Comparison of ENCODE assay signal across 9 cellular contexts in genomic region chr5:157860898-157861894, GRCh38. TPM values are rescaled to one million over a fixed set of nuclear protein-coding genes. Genes with fewer than 3 reads are reported as not detected.
DNase-seq lines count a peak whose midpoint lies in the region; ATAC-seq, FAIRE-seq and TF ChIP-seq lines count a peak whose summit lies in the region.
"Had no signal": no experiment of that assay in that cellular context is flagged by ENCODE, and none has a peak within 500 bp of the region (broad histone marks: within the 10 kb centered on the region; RNA-seq: fewer than 3 reads in every experiment).

No MANE protein-coding gene starts in this region.

- H3K9ac ChIP-seq in kidney (ENCODE audit: low read length in 2 of 2) = no peak overlapping the region

- intact Hi-C loops in kidney (cut with DNase I) = no loop called here

- H3K27me3 ChIP-seq in effector memory CD4-positive, alpha-beta T cell (replicated peaks; ENCODE audit: control insufficient read depth, insufficient read depth, low read length, poor library complexity, severe bottlenecking) = no peaks in the 10 kb centered on the region

- no peaks in the 10 kb centered on the region for H3K9me3 ChIP-seq in kidney (ENCODE audit: control insufficient read depth in 1 of 2, low read length in 2 of 2)
- no peaks in the 10 kb centered on the region for H3K9me3 ChIP-seq in effector memory CD4-positive, alpha-beta T cell (ENCODE audit: control insufficient read depth, low read length)

- DNase-seq in kidney (no peak), HPDE6-E6E7 (ENCODE audit: extremely low spot score) (no peak), foreskin fibroblast (no peak), NCI-H2227 (lab: John Stamatoyannopoulos, UW; ENCODE audit: unreplicated experiment) (no peak)
- no peak for DNase-seq in effector memory CD4-positive, alpha-beta T cell

- FAIRE-seq in kidney (lab: Jason Lieb, UNC) = no peak

- H3K36me3 ChIP-seq in kidney (ENCODE audit: control insufficient read depth in 1 of 2, insufficient read depth in 2 of 2, low read length in 2 of 2) = no peaks in the 10 kb centered on the region
- no peaks in the 10 kb centered on the region for H3K36me3 ChIP-seq in effector memory CD4-positive, alpha-beta T cell (ENCODE audit: control insufficient read depth, insufficient read depth, low read length)

- peak; percentile 51 for ATAC-seq in GM18508 (IDR thresholded peaks at IDR 0.05; ENCODE audit: insufficient read depth, unreplicated experiment)
- peak; percentile 75 for ATAC-seq in GM21526 (IDR thresholded peaks at IDR 0.05; ENCODE audit: low FRiP score, unreplicated experiment)
- peak; percentile 57 for ATAC-seq in HG03520 (IDR thresholded peaks at IDR 0.05; ENCODE audit: unreplicated experiment)

- no peak for TF ChIP-seq CTCF in kidney (IDR thresholded peaks at IDR 0.05; ENCODE audit: borderline replicate concordance, extremely low read depth, insufficient read depth)
- no peak for TF ChIP-seq CTCF in foreskin fibroblast (IDR thresholded peaks at IDR 0.05; ENCODE audit: low read depth, low read length)

- H3K4me3 ChIP-seq in kidney (ENCODE audit: low read length in 2 of 2) = no peak overlapping the region
- no peak overlapping the region for H3K4me3 ChIP-seq in foreskin fibroblast (ENCODE audit: low read depth in 1 of 2, low read length in 2 of 2)
- H3K4me3 ChIP-seq in effector memory CD4-positive, alpha-beta T cell (ENCODE audit: insufficient read depth, low read depth, low read length, poor library complexity, severe bottlenecking) = no peak overlapping the region

- peak overlapping the region; percentile 54 to 71 for H3K27ac ChIP-seq in kidney (ENCODE audit: low read depth in 2 of 2, low read length in 2 of 2)
- no peak overlapping the region for H3K27ac ChIP-seq in effector memory CD4-positive, alpha-beta T cell (ENCODE audit: insufficient read depth, low read length, poor library complexity, severe bottlenecking)
- H3K27ac ChIP-seq: epithelial cell of prostate had no signal

- H3K4me1 ChIP-seq in kidney (ENCODE audit: control insufficient read depth in 1 of 2, insufficient read depth in 1 of 2, low read depth in 1 of 2, low read length in 2 of 2) = peaks cover 2 to 12% of the 10 kb centered on the region in 2 donors
- peaks cover 2% of the 10 kb centered on the region for H3K4me1 ChIP-seq in effector memory CD4-positive, alpha-beta T cell (ENCODE audit: control insufficient read depth, insufficient read depth, low read length, poor library complexity, severe bottlenecking)

RNA-seq across cellular contexts. Expression of gene CLINT1, which starts 2.3 kb away (rescaled TPM):
- 173 TPM for total RNA-seq in kidney
- polyA plus RNA-seq in kidney (ENCODE audit: insufficient read depth, low read depth, low replicate concordance) = 34.1 TPM
